8 cellular contexts compared by ENCODE assay signal in genomic region chr14:68976160-68977067, GRCh38. TPM values are rescaled to one million over a fixed set of nuclear protein-coding genes. Genes with fewer than 3 reads are reported as not detected.
DNase-seq lines count a peak whose midpoint lies in the region; ATAC-seq and TF ChIP-seq lines count a peak whose summit lies in the region.

No MANE protein-coding gene starts in this region.

- no peak for DNase-seq in AG09309 (ENCODE audit: low read depth)
- DNase-seq in NT2/D1 (ENCODE audit: low read depth, low spot score) = no peak
- DNase-seq in endodermal cell = peak; percentile 55
- no peak for DNase-seq in naive thymus-derived CD4-positive, alpha-beta T cell
- DNase-seq in DMS153 treated with DMSO at 0.1 percent for 48 hours (lab: John Stamatoyannopoulos, UW; ENCODE audit: unreplicated experiment) = no peak
- DNase-seq in COLO668 (lab: John Stamatoyannopoulos, UW; ENCODE audit: unreplicated experiment) = no peak

- CTCF ChIA-PET in naive thymus-derived CD4-positive, alpha-beta T cell (lab: Charles Lee) = interaction anchor here (1.0 to 2.8 kb wide), 4 partner anchors 25 to 66 kb away, joined by 3 to 8 read pairs (median 6); no protein-coding TSS in a partner anchor

- H3K27ac Mint-ChIP-seq in endodermal cell = peak overlapping the region; percentile 38
- peak overlapping the region; percentile 71 to 100 (median 98) for H3K27ac Mint-ChIP-seq in naive thymus-derived CD4-positive, alpha-beta T cell

- H3K4me3 Mint-ChIP-seq in endodermal cell = peak overlapping the region; percentile 83
- H3K4me3 Mint-ChIP-seq in naive thymus-derived CD4-positive, alpha-beta T cell = peak overlapping the region; percentile 75 to 98 (median 90)

- H3K36me3 Mint-ChIP-seq in endodermal cell (ENCODE audit: low read depth) = peaks cover 39% of the 10 kb centered on the region
- H3K36me3 Mint-ChIP-seq in naive thymus-derived CD4-positive, alpha-beta T cell = peaks cover 18 to 43% (median 37%) of the 10 kb centered on the region in 5 donors

- H3K4me3 ChIP-seq in AG09309 (ENCODE audit: control insufficient read depth, low read depth, low read length) = peak overlapping the region; percentile 92
- peak overlapping the region; percentile 89 for H3K4me3 ChIP-seq in NT2/D1 (ENCODE audit: insufficient read length, low read depth)
- peak overlapping the region; percentile 77 for H3K4me3 ChIP-seq in endodermal cell (ENCODE audit: low read length)
- H3K4me3 ChIP-seq in naive thymus-derived CD4-positive, alpha-beta T cell (ENCODE audit: low read length) = peak overlapping the region; percentile 83

- H3K4me1 Mint-ChIP-seq in endodermal cell = peaks cover 43% of the 10 kb centered on the region
- H3K4me1 Mint-ChIP-seq in naive thymus-derived CD4-positive, alpha-beta T cell = peaks cover 39 to 73% (median 68%) of the 10 kb centered on the region in 7 donors

- H3K9ac ChIP-seq in NT2/D1 (ENCODE audit: insufficient read length, low read depth) (peak overlapping the region; percentile 95), endodermal cell (ENCODE audit: extremely low read depth, low read length, poor library complexity, severe bottlenecking) (peak overlapping the region; percentile 83)

- WGBS in endodermal cell (ENCODE audit: insufficient coverage in 1 of 2, insufficient read length in 1 of 2), 2 experiments = 77 to 92% methylated on average over 13 of the region's 13 CpGs

- H3K9me3 Mint-ChIP-seq in endodermal cell = no peaks in the 10 kb centered on the region
- peaks cover 0 to 11% (median 2%) of the 10 kb centered on the region in 11 donors for H3K9me3 Mint-ChIP-seq in naive thymus-derived CD4-positive, alpha-beta T cell

- ATAC-seq in naive thymus-derived CD4-positive, alpha-beta T cell = no peak
- ATAC-seq in HG03196 (IDR thresholded peaks at IDR 0.05; ENCODE audit: unreplicated experiment) (no peak), HG03565 (IDR thresholded peaks at IDR 0.05; ENCODE audit: unreplicated experiment) (no peak)

- H3K27ac ChIP-seq in endodermal cell (ENCODE audit: low read depth, low read length) = no peak overlapping the region
- peak overlapping the region; percentile 87 for H3K27ac ChIP-seq in naive thymus-derived CD4-positive, alpha-beta T cell (ENCODE audit: low read depth, low read length)

- POLR2A ChIA-PET in naive thymus-derived CD4-positive, alpha-beta T cell (lab: Charles Lee) = interaction anchor here (0.7 to 3.8 kb wide), 13 partner anchors 8 to 58 kb away, joined by 3 to 38 read pairs (median 4); no protein-coding TSS in a partner anchor

- H3K9me3 ChIP-seq in NT2/D1 (ENCODE audit: insufficient read depth, low read length) = no peaks in the 10 kb centered on the region
- no peaks in the 10 kb centered on the region for H3K9me3 ChIP-seq in endodermal cell (ENCODE audit: control insufficient read depth, low read length)
- peaks cover 0 to 7% (median 0%) of the 10 kb centered on the region in 3 experiments for H3K9me3 ChIP-seq in naive thymus-derived CD4-positive, alpha-beta T cell (ENCODE audit: control insufficient read depth in 2 of 3, low read length in 3 of 3)

- H3K4me1 ChIP-seq in NT2/D1 (ENCODE audit: insufficient read depth, insufficient read length) (peaks cover 12% of the 10 kb centered on the region), endodermal cell (ENCODE audit: control insufficient read depth, insufficient read depth, low read length) (peaks cover 9% of the 10 kb centered on the region)
- peaks cover 5 to 44% of the 10 kb centered on the region in 2 donors for H3K4me1 ChIP-seq in naive thymus-derived CD4-positive, alpha-beta T cell (ENCODE audit: control insufficient read depth in 2 of 2, insufficient read depth in 2 of 2, low read length in 2 of 2)

- intact Hi-C loops in naive thymus-derived CD4-positive, alpha-beta T cell (cut with micrococcal nuclease) = loop anchor here (1.0 to 10.0 kb wide), 5 partner anchors 8 to 788 kb away; partner anchors contain the start of genes DCAF5 (in 2 of the 2), SRSF5 (in 1 of the 2) and SUSD6 (in 1 of the 2)

- H3K27me3 ChIP-seq in NT2/D1 (ENCODE audit: insufficient read depth, insufficient read length) = no peaks in the 10 kb centered on the region
- no peaks in the 10 kb centered on the region for H3K27me3 ChIP-seq in endodermal cell (ENCODE audit: control insufficient read depth, insufficient read depth, low read length, poor library complexity, severe bottlenecking)
- H3K27me3 ChIP-seq in naive thymus-derived CD4-positive, alpha-beta T cell (ENCODE audit: control insufficient read depth in 2 of 2, insufficient read depth in 2 of 2, low read length in 2 of 2) = no peaks in the 10 kb centered on the region

- peaks cover 63% of the 10 kb centered on the region for H3K36me3 ChIP-seq in NT2/D1 (ENCODE audit: insufficient read depth, insufficient read length, low read length)
- H3K36me3 ChIP-seq in endodermal cell (ENCODE audit: control insufficient read depth, insufficient read depth, low read length) = peaks cover 54% of the 10 kb centered on the region
- H3K36me3 ChIP-seq in naive thymus-derived CD4-positive, alpha-beta T cell (ENCODE audit: control insufficient read depth in 2 of 3, insufficient read depth in 3 of 3, low read length in 3 of 3) = peaks cover 0 to 45% (median 6%) of the 10 kb centered on the region in 3 experiments

- no peak for TF ChIP-seq CTCF in AG09309 (IDR thresholded peaks at IDR 0.05; ENCODE audit: control insufficient read depth, insufficient read depth, low read depth, low read length, missing control alignments)
- TF ChIP-seq CTCF in endodermal cell (conservative IDR thresholded peaks at IDR 0.05) = no peak

- H3K27me3 Mint-ChIP-seq in endodermal cell (ENCODE audit: insufficient read depth) = no peaks in the 10 kb centered on the region
- peaks cover 0 to 16% (median 0%) of the 10 kb centered on the region in 5 donors for H3K27me3 Mint-ChIP-seq in naive thymus-derived CD4-positive, alpha-beta T cell

RNA-seq across cellular contexts. Expression of gene ACTN1, which starts 2.7 kb away (rescaled TPM):
- 100 to 1,000 TPM; 190 to 275 TPM for total RNA-seq in endodermal cell
- polyA plus RNA-seq in endodermal cell (2013, experiment 1 of 2) = 115 TPM
- 126 TPM for polyA plus RNA-seq in endodermal cell (2013, experiment 2 of 2)
- total RNA-seq in naive thymus-derived CD4-positive, alpha-beta T cell = 100 to 1,000 TPM in 4 of 5 experiments, 10 to 100 TPM in 1; 41.3 to 249 (median 227) TPM
- 100 to 1,000 TPM; 188 to 390 TPM for polyA plus RNA-seq in naive thymus-derived CD4-positive, alpha-beta T cell
